Comparison of ENCODE assay signal across 8 cellular contexts in genomic region chr3:125990253-125990970, GRCh38. TPM values are rescaled to one million over a fixed set of nuclear protein-coding genes. Genes with fewer than 3 reads are reported as not detected.
DNase-seq lines count a peak whose midpoint lies in the region; ATAC-seq, FAIRE-seq and TF ChIP-seq lines count a peak whose summit lies in the region.

No MANE protein-coding gene starts in this region.

- intact Hi-C loops in CD8-positive, alpha-beta T cell (cut with DNase I, micrococcal nuclease): no loop called here

- TF ChIP-seq CTCF in CD8-positive, alpha-beta T cell (IDR thresholded peaks at IDR 0.05): no peak
- TF ChIP-seq CTCF in MM.1S (IDR thresholded peaks at IDR 0.05; ENCODE audit: low read length) (no peak), astrocyte (IDR thresholded peaks at IDR 0.05; ENCODE audit: insufficient read depth, low read depth, low read length) (no peak), retinal pigment epithelial cell (conservative IDR thresholded peaks at IDR 0.05; ENCODE audit: low read depth, low read length) (no peak)

- H3K4me3 Mint-ChIP-seq in CD8-positive, alpha-beta T cell: peak overlapping the region; percentile 18
- peak overlapping the region; percentile 95 for H3K4me3 Mint-ChIP-seq in astrocyte (ENCODE audit: unreplicated experiment)

- no peaks in the 10 kb centered on the region for H3F3A ChIP-seq in MM.1S (ENCODE audit: insufficient read depth, low read length)

- H3K4me2 ChIP-seq in MM.1S (ENCODE audit: low read depth, low read length) (peak overlapping the region; percentile 54; the same call in 1 of the 2 replicates), astrocyte (ENCODE audit: low read length) (peak overlapping the region; percentile 82)

- no peak for FAIRE-seq in astrocyte (lab: Jason Lieb, UNC)

- no peaks in the 10 kb centered on the region for H3K36me3 Mint-ChIP-seq in CD8-positive, alpha-beta T cell
- H3K36me3 Mint-ChIP-seq in astrocyte (ENCODE audit: low read depth, unreplicated experiment): no peaks in the 10 kb centered on the region

- POLR2A ChIA-PET in CD8-positive, alpha-beta T cell (lab: Charles Lee): no interaction called here

- H2AFZ ChIP-seq in MM.1S (ENCODE audit: low read length) (peak overlapping the region; percentile 88), astrocyte (ENCODE audit: low read depth, low read length) (peak overlapping the region; percentile 78)

- H3K27ac ChIP-seq in CD8-positive, alpha-beta T cell (ENCODE audit: low read depth, low read length): peak overlapping the region; percentile 85
- H3K27ac ChIP-seq in MM.1S (ENCODE audit: low read length) (peak overlapping the region; percentile 59; the same call in 1 of the 2 replicates), astrocyte (ENCODE audit: low read depth, low read length) (peak overlapping the region; percentile 4)

- CTCF ChIA-PET in CD8-positive, alpha-beta T cell (lab: Charles Lee): no interaction called here

- H3K9me3 Mint-ChIP-seq in CD8-positive, alpha-beta T cell: peaks cover 2% of the 10 kb centered on the region
- H3K9me3 Mint-ChIP-seq in astrocyte (ENCODE audit: unreplicated experiment): no peaks in the 10 kb centered on the region

- peaks cover 12% of the 10 kb centered on the region for H3K4me1 ChIP-seq in CD8-positive, alpha-beta T cell (ENCODE audit: insufficient read depth, low read length)
- H3K4me1 ChIP-seq in MM.1S (ENCODE audit: low read length): 0 out of 2 replicates have a peak, but pooled peaks cover 4% of the 10 kb centered on the region
- no peaks in the 10 kb centered on the region for H3K4me1 ChIP-seq in astrocyte (ENCODE audit: insufficient read depth, low read length)

- H3K9me2 ChIP-seq in MM.1S (replicated peaks; ENCODE audit: insufficient read depth, low read length): no peaks in the 10 kb centered on the region

- H4K20me1 ChIP-seq in MM.1S (ENCODE audit: insufficient read depth, low read length): no peaks in the 10 kb centered on the region
- no peaks in the 10 kb centered on the region for H4K20me1 ChIP-seq in astrocyte (ENCODE audit: insufficient read depth, low read length)

- H3K27me3 Mint-ChIP-seq in CD8-positive, alpha-beta T cell (ENCODE audit: low read depth): peaks cover 25% of the 10 kb centered on the region
- peaks cover 2% of the 10 kb centered on the region for H3K27me3 Mint-ChIP-seq in astrocyte (ENCODE audit: low read depth, unreplicated experiment)

- no peaks in the 10 kb centered on the region for H3K4me1 Mint-ChIP-seq in CD8-positive, alpha-beta T cell (ENCODE audit: low read depth)
- H3K4me1 Mint-ChIP-seq in astrocyte (ENCODE audit: low read depth, unreplicated experiment): no peaks in the 10 kb centered on the region

- no peaks in the 10 kb centered on the region for H3K79me2 ChIP-seq in MM.1S (ENCODE audit: low read length)
- H3K79me2 ChIP-seq in astrocyte (ENCODE audit: insufficient read depth, low read length): no peaks in the 10 kb centered on the region

- peak overlapping the region; percentile 73 for H3K9ac ChIP-seq in MM.1S (ENCODE audit: low read length)
- peak overlapping the region; percentile 80 for H3K9ac ChIP-seq in astrocyte (ENCODE audit: low read length)

- no peaks in the 10 kb centered on the region for H3K27me3 ChIP-seq in CD8-positive, alpha-beta T cell (ENCODE audit: insufficient read depth, low read length)
- H3K27me3 ChIP-seq in MM.1S (replicated peaks; ENCODE audit: insufficient read depth, low read length): no peaks in the 10 kb centered on the region
- peaks cover 5% of the 10 kb centered on the region for H3K27me3 ChIP-seq in astrocyte (ENCODE audit: insufficient read depth, low read length)

- peak in 5 of 7 experiments; percentile 59 to 83 (median 73) for DNase-seq in CD8-positive, alpha-beta T cell
- DNase-seq in MM.1S: peak; percentile 70
- peak; percentile 48 to 81 (median 64) for DNase-seq in T-helper 1 cell
- peak; percentile 79 for DNase-seq in astrocyte (ENCODE audit: low read depth)
- DNase-seq in hepatic stellate cell (ENCODE audit: low spot score): peak; percentile 55
- peak; percentile 67 for DNase-seq in retinal pigment epithelial cell (ENCODE audit: low read depth)

- H3K9me3 ChIP-seq in CD8-positive, alpha-beta T cell (ENCODE audit: low read length): no peaks in the 10 kb centered on the region
- H3K9me3 ChIP-seq in MM.1S (replicated peaks; ENCODE audit: insufficient read depth, low read length): no peaks in the 10 kb centered on the region
- H3K9me3 ChIP-seq in astrocyte (ENCODE audit: insufficient read depth, low read depth, low read length): no peaks in the 10 kb centered on the region

- H3K27ac Mint-ChIP-seq in CD8-positive, alpha-beta T cell: no peak overlapping the region
- peak overlapping the region; percentile 85 for H3K27ac Mint-ChIP-seq in astrocyte (ENCODE audit: unreplicated experiment)

- no peak for ATAC-seq in CD8-positive, alpha-beta T cell
- peak; percentile 74 for ATAC-seq in GM21717 (IDR thresholded peaks at IDR 0.05; ENCODE audit: unreplicated experiment)
- no peak for ATAC-seq in GM18873 (IDR thresholded peaks at IDR 0.05; ENCODE audit: low FRiP score, unreplicated experiment)

- peak overlapping the region; percentile 66 for H3K4me3 ChIP-seq in CD8-positive, alpha-beta T cell (ENCODE audit: low read depth, low read length)
- peak overlapping the region; percentile 67 for H3K4me3 ChIP-seq in MM.1S (ENCODE audit: low read length)
- peak overlapping the region; percentile 62 for H3K4me3 ChIP-seq in astrocyte (ENCODE audit: insufficient read depth, low read depth, low read length)
- H3K4me3 ChIP-seq in retinal pigment epithelial cell (ENCODE audit: low read length): peak overlapping the region; percentile 68

- H3K36me3 ChIP-seq in CD8-positive, alpha-beta T cell (ENCODE audit: insufficient read depth, low read length): no peaks in the 10 kb centered on the region
- H3K36me3 ChIP-seq in MM.1S (replicated peaks; ENCODE audit: insufficient read depth, low read length): no peaks in the 10 kb centered on the region
- H3K36me3 ChIP-seq in astrocyte (ENCODE audit: insufficient read depth, low read length): no peaks in the 10 kb centered on the region

RNA-seq across cellular contexts. Expression of gene ROPN1B, which starts 21.4 kb away (rescaled TPM):
- total RNA-seq in CD8-positive, alpha-beta T cell: not detected
- not detected in 2 replicates for total RNA-seq in astrocyte

Comparison
In these comparisons a context has a peak if more than half of its experiments do, and no peak if none do; other contexts are left out.
1. H3K27ac ChIP-seq: peak in every context shown above with its lines; median percentile 85 in CD8-positive, alpha-beta T cell; 59 in MM.1S; 4 in astrocyte.